10 cellular contexts compared by ENCODE assay signal in genomic region chr6:156912431-156912830, GRCh38.
DNase-seq lines count a peak whose midpoint lies in the region; ATAC-seq and TF ChIP-seq lines count a peak whose summit lies in the region.
"Had no signal": no experiment of that assay in that cellular context is flagged by ENCODE, and none has a peak within 500 bp of the region (broad histone marks: within the 10 kb centered on the region; RNA-seq: fewer than 3 reads in every experiment).

No MANE protein-coding gene starts in this region.

- H3K36me3 ChIP-seq in DND-41 (ENCODE audit: insufficient read depth, low read length) (peaks cover 17% of the 10 kb centered on the region), KMS-11 (ENCODE audit: insufficient read depth) (no peaks in the 10 kb centered on the region), mesendoderm (ENCODE audit: control insufficient read depth, insufficient read depth, low read length) (no peaks in the 10 kb centered on the region)

- H2AFZ ChIP-seq in DND-41 (ENCODE audit: low read depth, low read length) (no peak overlapping the region), KMS-11 (ENCODE audit: low read depth) (no peak overlapping the region)

- no peak overlapping the region for H2AK5ac ChIP-seq in mesendoderm (ENCODE audit: low read length)

- H3K27me3 ChIP-seq in DND-41 (ENCODE audit: insufficient read depth, low read length, poor library complexity) (no peaks in the 10 kb centered on the region), KMS-11 (ENCODE audit: insufficient read depth, low read depth) (no peaks in the 10 kb centered on the region), mesendoderm (ENCODE audit: insufficient read depth, low read length, poor library complexity) (no peaks in the 10 kb centered on the region)
- H3K27me3 ChIP-seq: foreskin keratinocyte had no signal

- H3K79me1 ChIP-seq in mesendoderm (ENCODE audit: low read length): peaks cover 18% of the 10 kb centered on the region

- H3K4me3 ChIP-seq in DND-41 (ENCODE audit: low read depth in 1 of 2, low read length in 2 of 2) (no peak overlapping the region), KMS-11 (IDR thresholded peaks at IDR 0.05; ENCODE audit: insufficient read depth, low read depth, low read length) (no peak overlapping the region), mesendoderm (ENCODE audit: low read length) (no peak overlapping the region)

- CTCF ChIA-PET in WTC11 (lab: Charles Lee): interaction anchor here (0.7 kb wide), 1 partner anchor 30 kb away, joined by 3 read pairs; no protein-coding TSS in a partner anchor

- H3K56ac ChIP-seq in mesendoderm (ENCODE audit: low read length): no peak overlapping the region

- no peak overlapping the region for H2BK120ac ChIP-seq in mesendoderm (ENCODE audit: low read depth, low read length)

- H3K27ac ChIP-seq in DND-41 (ENCODE audit: low read length): no peak overlapping the region
- no peak overlapping the region for H3K27ac ChIP-seq in KMS-11
- no peak overlapping the region for H3K27ac ChIP-seq in mesendoderm (ENCODE audit: low read depth, low read length)
- H3K27ac ChIP-seq: foreskin keratinocyte had no signal

- H2BK5ac ChIP-seq in mesendoderm (ENCODE audit: low read length): no peak overlapping the region

- no peak overlapping the region for H4K8ac ChIP-seq in mesendoderm (ENCODE audit: low read depth, low read length)

- H4K20me1 ChIP-seq in DND-41 (ENCODE audit: insufficient read depth, low read length) (peaks cover 42% of the 10 kb centered on the region), KMS-11 (ENCODE audit: insufficient read depth) (peaks cover 6% of the 10 kb centered on the region; the same call in 1 of the 2 replicates)

- no peak overlapping the region for H3K4ac ChIP-seq in mesendoderm (ENCODE audit: low read depth, low read length)

- POLR2A ChIA-PET in WTC11 (lab: Charles Lee): interaction anchor here (0.7 kb wide), 1 partner anchor 329 kb away, joined by 3 read pairs; no protein-coding TSS in a partner anchor

- DNase-seq in DND-41 (peak; percentile 30), WTC11 (ENCODE audit: low spot score) (no peak), mesendoderm (peak; percentile 85), NCI-H82 (lab: John Stamatoyannopoulos, UW) (no peak), kidney glomerular epithelial cell (lab: John Stamatoyannopoulos, UW) (no peak), GF-D8 (lab: John Stamatoyannopoulos, UW) (no peak)
- DNase-seq in stimulated activated CD4-positive, alpha-beta T cell treated with anti-CD3 and anti-CD28 coated beads, Interleukin-4, amount 100 ng/mL, for 24 hours: no peak
- DNase-seq: foreskin keratinocyte, NCI-H1417 had no signal

- H3K9me3 ChIP-seq in DND-41 (ENCODE audit: insufficient read depth, low read length, severe bottlenecking): no peaks in the 10 kb centered on the region

- peak; percentile 85 for ATAC-seq in DND-41 (ENCODE audit: insufficient read depth, low read depth)
- ATAC-seq in WTC11: peak; percentile 85
- ATAC-seq: foreskin keratinocyte had no signal

- no peak overlapping the region for H3K4me2 ChIP-seq in DND-41 (ENCODE audit: insufficient read depth, low read length)
- H3K4me2 ChIP-seq in KMS-11: peak overlapping the region; percentile 14; the same call in 1 of the 2 replicates
- H3K4me2 ChIP-seq in mesendoderm (ENCODE audit: low read length): no peak overlapping the region

- no peak overlapping the region for H3K23ac ChIP-seq in mesendoderm (ENCODE audit: low read length)

- peaks cover 91% of the 10 kb centered on the region for H3K79me2 ChIP-seq in DND-41 (ENCODE audit: insufficient read depth, low read length)
- H3K79me2 ChIP-seq in KMS-11 (ENCODE audit: insufficient read depth, low read depth): peaks cover 10% of the 10 kb centered on the region; the same call in 1 of the 2 replicates
- H3K79me2 ChIP-seq in mesendoderm (ENCODE audit: control insufficient read depth, insufficient read depth, low read length): peaks cover 20% of the 10 kb centered on the region

- TF ChIP-seq CTCF in DND-41 (IDR thresholded peaks at IDR 0.05; ENCODE audit: borderline replicate concordance, extremely low read depth, low read length, poor library complexity, severe bottlenecking) (no peak), KMS-11 (conservative IDR thresholded peaks at IDR 0.05; ENCODE audit: low read depth, low read length) (no peak), WTC11 (IDR thresholded peaks at IDR 0.05) (no peak)

- H3K27me3 Mint-ChIP-seq in WTC11 (ENCODE audit: low read depth): no peaks in the 10 kb centered on the region

- no peak overlapping the region for H3K4me3 Mint-ChIP-seq in WTC11

- peaks cover 46% of the 10 kb centered on the region for H3K4me1 Mint-ChIP-seq in WTC11

- H3K9ac ChIP-seq in DND-41 (ENCODE audit: low read depth, low read length): no peak overlapping the region
- H3K9ac ChIP-seq in KMS-11: no peak overlapping the region
- no peak overlapping the region for H3K9ac ChIP-seq in mesendoderm (ENCODE audit: low read length)

- H3K9me3 Mint-ChIP-seq in WTC11: no peaks in the 10 kb centered on the region

- no peaks in the 10 kb centered on the region for H3K36me3 Mint-ChIP-seq in WTC11

- H3K27ac Mint-ChIP-seq in WTC11: peak overlapping the region; percentile 72

- H3K18ac ChIP-seq in mesendoderm (ENCODE audit: low read length): no peak overlapping the region

- no peak overlapping the region for H4K5ac ChIP-seq in mesendoderm (ENCODE audit: low read length)

- H3K4me1 ChIP-seq in DND-41 (ENCODE audit: insufficient read depth, low read length): peaks cover 24% of the 10 kb centered on the region
- H3K4me1 ChIP-seq in KMS-11 (ENCODE audit: low read depth, poor library complexity, severe bottlenecking): peaks cover 39% of the 10 kb centered on the region
- H3K4me1 ChIP-seq in mesendoderm (ENCODE audit: control insufficient read depth, low read depth, low read length): peaks cover 7% of the 10 kb centered on the region
- H3K4me1 ChIP-seq: foreskin keratinocyte had no signal

- H2BK15ac ChIP-seq in mesendoderm (replicated peaks; ENCODE audit: low read depth): no peak overlapping the region

TF ChIP-seq in WTC11, 78 proteins besides CTCF, POLR2A, EP300 and RAD21:
- TF ChIP-seq NFE2L1 (CRISPR knock-in tag; IDR thresholded peaks at IDR 0.05) (no peak), E2F1 (CRISPR knock-in tag; IDR thresholded peaks at IDR 0.05) (no peak), ARID4B (CRISPR knock-in tag; IDR thresholded peaks at IDR 0.05; ENCODE audit: borderline replicate concordance) (no peak), SMAD3 (CRISPR knock-in tag; IDR thresholded peaks at IDR 0.05; ENCODE audit: borderline replicate concordance) (no peak), TEAD1 (CRISPR knock-in tag; IDR thresholded peaks at IDR 0.05) (no peak), IRF1 (CRISPR knock-in tag; IDR thresholded peaks at IDR 0.05) (no peak)
- TF ChIP-seq, protein P1, sequence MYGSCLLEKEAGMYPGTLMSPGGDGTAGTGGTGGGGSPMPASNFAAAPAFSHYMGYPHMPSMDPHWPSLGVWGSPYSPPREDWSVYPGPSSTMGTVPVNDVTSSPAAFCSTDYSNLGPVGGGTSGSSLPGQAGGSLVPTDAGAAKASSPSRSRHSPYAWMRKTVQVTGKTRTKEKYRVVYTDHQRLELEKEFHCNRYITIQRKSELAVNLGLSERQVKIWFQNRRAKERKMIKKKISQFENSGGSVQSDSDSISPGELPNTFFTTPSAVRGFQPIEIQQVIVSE (CRISPR knock-in tag; IDR thresholded peaks at IDR 0.05; ENCODE audit: borderline replicate concordance): no peak

Comparison
In these comparisons a context has a peak if more than half of its experiments do, and no peak if none do; other contexts are left out.
1. DNase-seq: peak in DND-41 (single experiment) and mesendoderm (single experiment); none in WTC11 (single experiment), NCI-H82 (single experiment), kidney glomerular epithelial cell (single experiment), stimulated activated CD4-positive, alpha-beta T cell treated with anti-CD3 and anti-CD28 coated beads, Interleukin-4, amount 100 ng/mL, for 24 hours (single experiment) and GF-D8 (single experiment).